In genomic region chr1:232134365-232134764, GRCh38 we compare ENCODE assay signal across 1 cellular context.
A peak's percentile ranks its signal among the peaks of the same experiment; 100 is the strongest.
TF ChIP-seq lines count a peak whose summit lies in the region.

No MANE protein-coding gene starts in this region.

TF ChIP-seq in H1, 55 proteins besides CTCF, POLR2A, EP300 and RAD21:
- TF ChIP-seq CREB1 (IDR thresholded peaks at IDR 0.05) (no peak), CHD1 (IDR thresholded peaks at IDR 0.05; ENCODE audit: low read depth, low read length) (no peak), POLR2AphosphoS5 (IDR thresholded peaks at IDR 0.05; ENCODE audit: low read depth, low read length) (peak; percentile 37; the same call in 1 of the 2 replicates)
TF ChIP-seq in H1: peak in this region for 1.
